17 cellular contexts compared by ENCODE assay signal in genomic region chr15:74794248-74794969, GRCh38. TPM values are rescaled to one million over a fixed set of nuclear protein-coding genes. Genes with fewer than 3 reads are reported as not detected.
DNase-seq lines count a peak whose midpoint lies in the region; ATAC-seq and TF ChIP-seq lines count a peak whose summit lies in the region.
"Had no signal": no experiment of that assay in that cellular context is flagged by ENCODE, and none has a peak within 500 bp of the region (broad histone marks: within the 10 kb centered on the region; RNA-seq: fewer than 3 reads in every experiment).

No MANE protein-coding gene starts in this region.

- no peak for TF ChIP-seq POLR2A in thyroid gland (IDR thresholded peaks at IDR 0.05)

- CTCF ChIA-PET in activated B cell treated with CpG ODN at 0.5 μM for 24 hours (lab: Charles Lee) = interaction anchor here (0.9 to 26.2 kb wide), 4 partner anchors 8 to 160 kb away, joined by 3 to 1146 read pairs (median 6); partner anchors contain the start of gene CSK

- no peaks in the 10 kb centered on the region for H3K9me3 ChIP-seq in esophagus (ENCODE audit: control insufficient read depth in 2 of 2, insufficient read depth in 1 of 2, low read depth in 1 of 2, low read length in 1 of 2)
- H3K9me3 ChIP-seq in thyroid gland = no peaks in the 10 kb centered on the region

- H3K27ac ChIP-seq in esophagus (ENCODE audit: low read depth in 2 of 2, low read length in 1 of 2) (peak overlapping the region; percentile 82), thyroid gland (no peak overlapping the region)

- no peaks in the 10 kb centered on the region for H3K27me3 ChIP-seq in esophagus (ENCODE audit: control insufficient read depth in 1 of 2, insufficient read depth in 2 of 2, low read length in 2 of 2)
- no peaks in the 10 kb centered on the region for H3K27me3 ChIP-seq in thyroid gland

- intact Hi-C loops in activated B cell treated with CpG ODN at 0.5 μM for 24 hours (cut with micrococcal nuclease) = no loop called here
- intact Hi-C loops in thyroid gland (cut with DNase I) = no loop called here

- peaks cover 13% of the 10 kb centered on the region for H3K36me3 Mint-ChIP-seq in activated naive CD4-positive, alpha-beta T cell treated with anti-CD3 and anti-CD28 coated beads, Interleukin-2, amount 50 U/mL, for 24 hours
- H3K36me3 Mint-ChIP-seq in activated B cell treated with CpG ODN at 0.5 μM for 24 hours (ENCODE audit: low read depth) = peaks cover 72% of the 10 kb centered on the region
- peaks cover 34 to 56% of the 10 kb centered on the region in 2 donors for H3K36me3 Mint-ChIP-seq in stimulated activated naive B cell treated with anti-CD40 and anti-IgM and Interleukin-4, amounts not matched to agents 10 μg/mL and 1 μg/mL and 100 μg/mL, for 72 hours

- ATAC-seq in activated B cell treated with CpG ODN at 0.5 μM for 24 hours (ENCODE audit: low read depth) = no peak
- ATAC-seq in stimulated activated naive B cell treated with anti-CD40 and anti-IgM and Interleukin-4, amounts not matched to agents 10 μg/mL and 1 μg/mL and 100 μg/mL, for 72 hours (replicated peaks) = no peak

- no peaks in the 10 kb centered on the region for H3K9me3 Mint-ChIP-seq in activated naive CD4-positive, alpha-beta T cell treated with anti-CD3 and anti-CD28 coated beads, Interleukin-2, amount 50 U/mL, for 24 hours
- no peaks in the 10 kb centered on the region for H3K9me3 Mint-ChIP-seq in activated B cell treated with CpG ODN at 0.5 μM for 24 hours
- H3K9me3 Mint-ChIP-seq in stimulated activated naive B cell treated with anti-CD40 and anti-IgM and Interleukin-4, amounts not matched to agents 10 μg/mL and 1 μg/mL and 100 μg/mL, for 72 hours = no peaks in the 10 kb centered on the region
- H3K9me3 Mint-ChIP-seq: H9 had no signal

- TF ChIP-seq CTCF in activated B cell treated with CpG ODN at 0.5 μM for 24 hours (IDR thresholded peaks at IDR 0.05) (no peak), thyroid gland (IDR thresholded peaks at IDR 0.05) (no peak)

- H3K4me3 Mint-ChIP-seq in activated naive CD4-positive, alpha-beta T cell treated with anti-CD3 and anti-CD28 coated beads, Interleukin-2, amount 50 U/mL, for 24 hours = peak overlapping the region; percentile 26
- H3K4me3 Mint-ChIP-seq in activated B cell treated with CpG ODN at 0.5 μM for 24 hours = peak overlapping the region; percentile 64
- peak overlapping the region; percentile 4 to 45 for H3K4me3 Mint-ChIP-seq in stimulated activated naive B cell treated with anti-CD40 and anti-IgM and Interleukin-4, amounts not matched to agents 10 μg/mL and 1 μg/mL and 100 μg/mL, for 72 hours
- H3K4me3 Mint-ChIP-seq: H9 had no signal

- H3K4me1 Mint-ChIP-seq in activated naive CD4-positive, alpha-beta T cell treated with anti-CD3 and anti-CD28 coated beads, Interleukin-2, amount 50 U/mL, for 24 hours = peaks cover 83% of the 10 kb centered on the region
- peaks cover 96% of the 10 kb centered on the region for H3K4me1 Mint-ChIP-seq in activated B cell treated with CpG ODN at 0.5 μM for 24 hours
- peaks cover 67 to 93% of the 10 kb centered on the region in 2 donors for H3K4me1 Mint-ChIP-seq in stimulated activated naive B cell treated with anti-CD40 and anti-IgM and Interleukin-4, amounts not matched to agents 10 μg/mL and 1 μg/mL and 100 μg/mL, for 72 hours

- POLR2A ChIA-PET in activated B cell treated with CpG ODN at 0.5 μM for 24 hours (lab: Charles Lee) = interaction anchor here (0.6 to 32.5 kb wide), 8 partner anchors 9 to 412 kb away, joined by 3 to 2569 read pairs (median 4); partner anchors contain the start of genes COX5A, CSK and ULK3

- peaks cover 26 to 50% of the 10 kb centered on the region in 2 donors for H3K4me1 ChIP-seq in esophagus (ENCODE audit: control insufficient read depth in 2 of 2, insufficient read depth in 2 of 2, low read length in 1 of 2)
- H3K4me1 ChIP-seq in thyroid gland = peaks cover 29 to 40% of the 10 kb centered on the region in 2 donors

- peak overlapping the region; percentile 88 for H3K27ac Mint-ChIP-seq in activated naive CD4-positive, alpha-beta T cell treated with anti-CD3 and anti-CD28 coated beads, Interleukin-2, amount 50 U/mL, for 24 hours
- H3K27ac Mint-ChIP-seq in activated B cell treated with CpG ODN at 0.5 μM for 24 hours = peak overlapping the region; percentile 88
- peak overlapping the region; percentile 96 for H3K27ac Mint-ChIP-seq in stimulated activated naive B cell treated with anti-CD40 and anti-IgM and Interleukin-4, amounts not matched to agents 10 μg/mL and 1 μg/mL and 100 μg/mL, for 72 hours
- H3K27ac Mint-ChIP-seq: H9 had no signal

- H3K4me3 ChIP-seq in esophagus (ENCODE audit: low read depth in 1 of 2, low read length in 2 of 2) (no peak overlapping the region), thyroid gland (replicated peaks in 1 of 3) (no peak overlapping the region)
- H3K4me3 ChIP-seq: lung, smooth muscle cell had no signal

- H3K36me3 ChIP-seq in esophagus (ENCODE audit: control insufficient read depth in 2 of 2, insufficient read depth in 2 of 2, low read length in 1 of 2) (peaks cover 8 to 25% of the 10 kb centered on the region in 2 donors), thyroid gland (no peaks in the 10 kb centered on the region)

- H3K27me3 Mint-ChIP-seq in activated naive CD4-positive, alpha-beta T cell treated with anti-CD3 and anti-CD28 coated beads, Interleukin-2, amount 50 U/mL, for 24 hours = no peaks in the 10 kb centered on the region
- no peaks in the 10 kb centered on the region for H3K27me3 Mint-ChIP-seq in activated B cell treated with CpG ODN at 0.5 μM for 24 hours
- no peaks in the 10 kb centered on the region for H3K27me3 Mint-ChIP-seq in stimulated activated naive B cell treated with anti-CD40 and anti-IgM and Interleukin-4, amounts not matched to agents 10 μg/mL and 1 μg/mL and 100 μg/mL, for 72 hours

- WGBS in esophagus, 2 donors = 66 to 67% methylated on average over 7 to 8 of the region's 9 CpGs
- 87% methylated on average over 5 to 6 of the region's 9 CpGs for WGBS in thyroid gland, 2 donors

- DNase-seq in activated naive CD4-positive, alpha-beta T cell treated with Interleukin-2 at 50 U/mL for 16 hours = no peak
- DNase-seq in activated B cell treated with CpG ODN at 0.5 μM for 24 hours = no peak
- DNase-seq in stimulated activated naive B cell treated with anti-CD40 and anti-IgM and Interleukin-4, amounts not matched to agents 10 μg/mL and 1 μg/mL and 100 μg/mL, for 72 hours = no peak
- DNase-seq in globus pallidus (ENCODE audit: low spot score) = no peak
- no peak for DNase-seq in thyroid gland
- no peak for DNase-seq in NCI-H1436 (lab: John Stamatoyannopoulos, UW)
- DNase-seq: DMS53; H9; NCI-H1092 treated with DMSO at 0.1 percent for 48 hours; NK-92 treated with Interleukin-12 subunit alpha and Interleukin-12 subunit beta, amount 100 ng/mL, for 24 hours; occipital lobe had no signal

RNA-seq across cellular contexts. Expression of gene CSK, which starts 12.5 kb away (rescaled TPM):
- total RNA-seq in activated B cell treated with CpG ODN at 0.5 μM for 24 hours (540 and 557 TPM in 2 replicates), thyroid gland (10 to 100 TPM; 18.2 to 24.3 (median 20.3) TPM)
- 10 to 100 TPM; 79.2 to 96.8 TPM for polyA plus RNA-seq in esophagus

RNA-seq across cellular contexts. Expression of gene LMAN1L, which starts 18.2 kb away (rescaled TPM):
- total RNA-seq in activated B cell treated with CpG ODN at 0.5 μM for 24 hours (1.0 and 2.2 TPM in 2 replicates), thyroid gland (1 to 10 TPM in 1 of 4 donors, not detected in 3; 3.5 TPM)
- under 1 TPM; 0.27 to 0.61 TPM for polyA plus RNA-seq in esophagus
- total RNA-seq: H9, occipital lobe, SK-MEL-5, smooth muscle cell, subcutaneous adipose tissue had no signal
- polyA plus RNA-seq: smooth muscle cell had no signal

RNA-seq across cellular contexts. Expression of gene CPLX3, which starts 32.0 kb away (rescaled TPM):
- 0.20 and 0.22 TPM in 2 replicates for total RNA-seq in activated B cell treated with CpG ODN at 0.5 μM for 24 hours
- 1 to 10 TPM in 1 of 2 donors, under 1 TPM in 1; 0.48 to 1.2 TPM for polyA plus RNA-seq in esophagus
- not detected for total RNA-seq in thyroid gland
- total RNA-seq: H9, lung, SK-MEL-5, subcutaneous adipose tissue had no signal
- polyA plus RNA-seq: smooth muscle cell had no signal

RNA-seq across cellular contexts. Expression of gene CYP1A2, which starts 45.8 kb away (rescaled TPM):
- total RNA-seq in activated B cell treated with CpG ODN at 0.5 μM for 24 hours (0.16 TPM in 1 of 2 replicates, not detected in the other), thyroid gland (1 to 10 TPM; 1.3 to 9.9 (median 2.9) TPM)
- polyA plus RNA-seq in esophagus = under 1 TPM in 1 of 2 donors, not detected in 1; 0.06 TPM
- total RNA-seq: H9, occipital lobe, SK-MEL-5, smooth muscle cell, subcutaneous adipose tissue had no signal
- polyA plus RNA-seq: smooth muscle cell had no signal

RNA-seq across cellular contexts. Expression of gene ULK3, which starts 48.5 kb away (rescaled TPM):
- total RNA-seq in activated B cell treated with CpG ODN at 0.5 μM for 24 hours = 43.6 and 52.1 TPM in 2 replicates
- polyA plus RNA-seq in esophagus = 100 to 1,000 TPM in 1 of 2 donors, 10 to 100 TPM in 1; 68.8 to 143 TPM
- 10 to 100 TPM; 40.9 to 91.1 (median 74.7) TPM for total RNA-seq in thyroid gland

Comparison
In these comparisons a context has a peak if more than half of its experiments do, and no peak if none do; other contexts are left out.
1. H3K27ac ChIP-seq: peak in esophagus (2 of 2); none in thyroid gland (0 of 3).
2. RNA of gene CSK, which starts 12.5 kb away (total RNA-seq): 540 to 557 TPM in activated B cell treated with CpG ODN at 0.5 μM for 24 hours; 18.2 to 24.3 TPM in thyroid gland; every median in the first group is over 10 times any median in the second.
3. Peak in every context shown above with its lines, with median percentiles within 50 percentile points of each other: H3K27ac Mint-ChIP-seq and H3K4me3 Mint-ChIP-seq.